Comparison of ENCODE assay signal across 1 cellular context in the genomic region with DNA sequence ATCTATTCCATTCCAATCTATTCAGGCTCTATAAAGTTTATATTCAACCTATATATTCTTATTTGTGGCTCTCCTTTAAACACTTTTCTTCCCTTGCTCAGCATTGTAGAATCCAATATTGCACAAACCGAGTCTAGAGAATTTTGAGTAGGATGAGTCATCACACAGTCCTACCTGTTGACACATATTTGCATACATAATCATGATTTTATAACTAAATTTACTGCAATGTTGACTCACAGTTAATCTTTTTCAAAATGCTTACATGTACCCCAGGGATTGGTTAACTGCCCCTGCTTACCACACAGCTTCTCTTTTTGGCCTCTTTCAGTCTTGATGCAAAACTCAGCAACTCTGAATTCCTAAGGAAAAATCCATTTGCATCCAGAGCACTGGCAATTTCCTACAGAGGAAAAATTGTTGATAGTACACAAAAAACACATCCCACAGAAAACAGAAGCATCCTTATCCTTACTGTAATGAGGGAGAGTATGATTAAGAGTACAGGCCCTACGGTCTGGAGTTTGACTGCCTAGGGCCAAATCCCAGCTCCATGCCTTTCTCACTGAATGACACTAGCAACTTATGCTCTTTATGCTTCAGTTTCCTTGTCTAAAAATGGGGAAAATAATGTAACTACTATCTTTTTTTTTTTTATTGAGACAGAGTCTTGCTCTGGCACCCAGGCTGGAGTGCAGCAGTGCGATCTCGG.
TF ChIP-seq lines count a peak whose summit lies in the region.

No MANE protein-coding gene starts in this region.

TF ChIP-seq in HEK293, 187 proteins besides CTCF, POLR2A, EP300 and RAD21 (continued from another document):
- TF ChIP-seq ELK4 (IDR thresholded peaks at IDR 0.05; ENCODE audit: borderline replicate concordance, low read depth, low read length) (no peak), ZBTB6 (tag by site-specific recombination; IDR thresholded peaks at IDR 0.05) (no peak), ZNF248 (tag by site-specific recombination; IDR thresholded peaks at IDR 0.05) (no peak), ZBTB7A (tag by site-specific recombination; IDR thresholded peaks at IDR 0.05; ENCODE audit: low read depth) (no peak), ZNF529 (tag by site-specific recombination; IDR thresholded peaks at IDR 0.05; ENCODE audit: insufficient replicate concordance) (no peak), REPIN1 (tag by site-specific recombination; IDR thresholded peaks at IDR 0.05; ENCODE audit: low read depth) (no peak), ZNF362 (tag by site-specific recombination; IDR thresholded peaks at IDR 0.05) (no peak), ZNF341 (tag by site-specific recombination; IDR thresholded peaks at IDR 0.05; ENCODE audit: low read depth) (no peak), ZNF354C (tag by site-specific recombination; IDR thresholded peaks at IDR 0.05; ENCODE audit: borderline replicate concordance, low read depth) (no peak), ZNF2 (tag by site-specific recombination; IDR thresholded peaks at IDR 0.05) (no peak), KLF1 (tag by site-specific recombination; IDR thresholded peaks at IDR 0.05) (no peak), EGR2 (tag by site-specific recombination; IDR thresholded peaks at IDR 0.05; ENCODE audit: low read depth) (no peak), ZBTB48 (tag by site-specific recombination; IDR thresholded peaks at IDR 0.05) (no peak), ZNF433 (tag by site-specific recombination; IDR thresholded peaks at IDR 0.05; ENCODE audit: low read depth) (no peak), TCF7L2 (IDR thresholded peaks at IDR 0.05; ENCODE audit: borderline replicate concordance, low read depth, low read length) (no peak), ZNF596 (tag by site-specific recombination; IDR thresholded peaks at IDR 0.05) (no peak), ZNF558 (tag by site-specific recombination; IDR thresholded peaks at IDR 0.05) (no peak), ZFP37 (tag by site-specific recombination; IDR thresholded peaks at IDR 0.05) (no peak), SP2 (tag by site-specific recombination; IDR thresholded peaks at IDR 0.05) (no peak), ZNF211 (tag by site-specific recombination; IDR thresholded peaks at IDR 0.05; ENCODE audit: low read depth) (no peak), ZNF184 (tag by site-specific recombination; IDR thresholded peaks at IDR 0.05) (no peak; the same call in 1 of the 2 replicates), ZNF391 (tag by site-specific recombination; IDR thresholded peaks at IDR 0.05; ENCODE audit: borderline replicate concordance, low read depth) (no peak), KLF16 (tag by site-specific recombination; IDR thresholded peaks at IDR 0.05) (no peak), ZNF19 (tag by site-specific recombination; IDR thresholded peaks at IDR 0.05; ENCODE audit: low read depth) (no peak), ZNF48 (tag by site-specific recombination; IDR thresholded peaks at IDR 0.05) (no peak), PRDM10 (tag by site-specific recombination; IDR thresholded peaks at IDR 0.05) (no peak), ZNF214 (tag by site-specific recombination; IDR thresholded peaks at IDR 0.05; ENCODE audit: borderline replicate concordance) (no peak), KLF17 (tag by site-specific recombination; IDR thresholded peaks at IDR 0.05) (no peak)
- TF ChIP-seq, protein P1, sequence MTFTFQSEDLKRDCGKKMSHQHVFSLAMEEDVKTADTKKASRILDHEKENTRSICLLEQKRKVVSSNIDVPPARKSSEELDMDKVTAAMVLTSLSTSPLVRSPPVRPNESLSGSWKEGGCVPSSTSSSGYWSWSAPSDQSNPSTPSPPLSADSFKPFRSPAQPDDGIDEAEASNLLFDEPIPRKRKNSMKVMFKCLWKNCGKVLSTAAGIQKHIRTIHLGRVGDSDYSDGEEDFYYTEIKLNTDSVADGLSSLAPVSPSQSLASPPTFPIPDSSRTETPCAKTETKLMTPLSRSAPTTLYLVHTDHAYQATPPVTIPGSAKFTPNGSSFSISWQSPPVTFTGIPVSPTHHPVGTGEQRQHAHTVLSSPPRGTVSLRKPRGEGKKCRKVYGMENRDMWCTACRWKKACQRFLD (tag by site-specific recombination; IDR thresholded peaks at IDR 0.05): no peak
- TF ChIP-seq, protein P2, sequence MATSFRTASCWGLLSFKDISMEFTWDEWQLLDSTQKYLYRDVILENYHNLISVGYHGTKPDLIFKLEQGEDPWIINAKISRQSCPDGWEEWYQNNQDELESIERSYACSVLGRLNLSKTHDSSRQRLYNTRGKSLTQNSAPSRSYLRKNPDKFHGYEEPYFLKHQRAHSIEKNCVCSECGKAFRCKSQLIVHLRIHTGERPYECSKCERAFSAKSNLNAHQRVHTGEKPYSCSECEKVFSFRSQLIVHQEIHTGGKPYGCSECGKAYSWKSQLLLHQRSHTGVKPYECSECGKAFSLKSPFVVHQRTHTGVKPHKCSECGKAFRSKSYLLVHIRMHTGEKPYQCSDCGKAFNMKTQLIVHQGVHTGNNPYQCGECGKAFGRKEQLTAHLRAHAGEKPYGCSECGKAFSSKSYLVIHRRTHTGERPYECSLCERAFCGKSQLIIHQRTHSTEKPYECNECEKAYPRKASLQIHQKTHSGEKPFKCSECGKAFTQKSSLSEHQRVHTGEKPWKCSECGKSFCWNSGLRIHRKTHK (tag by site-specific recombination; IDR thresholded peaks at IDR 0.05): peak; percentile 96
- TF ChIP-seq, protein P3, sequence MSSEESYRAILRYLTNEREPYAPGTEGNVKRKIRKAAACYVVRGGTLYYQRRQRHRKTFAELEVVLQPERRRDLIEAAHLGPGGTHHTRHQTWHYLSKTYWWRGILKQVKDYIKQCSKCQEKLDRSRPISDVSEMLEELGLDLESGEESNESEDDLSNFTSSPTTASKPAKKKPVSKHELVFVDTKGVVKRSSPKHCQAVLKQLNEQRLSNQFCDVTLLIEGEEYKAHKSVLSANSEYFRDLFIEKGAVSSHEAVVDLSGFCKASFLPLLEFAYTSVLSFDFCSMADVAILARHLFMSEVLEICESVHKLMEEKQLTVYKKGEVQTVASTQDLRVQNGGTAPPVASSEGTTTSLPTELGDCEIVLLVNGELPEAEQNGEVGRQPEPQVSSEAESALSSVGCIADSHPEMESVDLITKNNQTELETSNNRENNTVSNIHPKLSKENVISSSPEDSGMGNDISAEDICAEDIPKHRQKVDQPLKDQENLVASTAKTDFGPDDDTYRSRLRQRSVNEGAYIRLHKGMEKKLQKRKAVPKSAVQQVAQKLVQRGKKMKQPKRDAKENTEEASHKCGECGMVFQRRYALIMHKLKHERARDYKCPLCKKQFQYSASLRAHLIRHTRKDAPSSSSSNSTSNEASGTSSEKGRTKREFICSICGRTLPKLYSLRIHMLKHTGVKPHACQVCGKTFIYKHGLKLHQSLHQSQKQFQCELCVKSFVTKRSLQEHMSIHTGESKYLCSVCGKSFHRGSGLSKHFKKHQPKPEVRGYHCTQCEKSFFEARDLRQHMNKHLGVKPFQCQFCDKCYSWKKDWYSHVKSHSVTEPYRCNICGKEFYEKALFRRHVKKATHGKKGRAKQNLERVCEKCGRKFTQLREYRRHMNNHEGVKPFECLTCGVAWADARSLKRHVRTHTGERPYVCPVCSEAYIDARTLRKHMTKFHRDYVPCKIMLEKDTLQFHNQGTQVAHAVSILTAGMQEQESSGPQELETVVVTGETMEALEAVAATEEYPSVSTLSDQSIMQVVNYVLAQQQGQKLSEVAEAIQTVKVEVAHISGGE (tag by site-specific recombination; conservative IDR thresholded peaks at IDR 0.05; ENCODE audit: low read depth): no peak
- TF ChIP-seq, protein P4, sequence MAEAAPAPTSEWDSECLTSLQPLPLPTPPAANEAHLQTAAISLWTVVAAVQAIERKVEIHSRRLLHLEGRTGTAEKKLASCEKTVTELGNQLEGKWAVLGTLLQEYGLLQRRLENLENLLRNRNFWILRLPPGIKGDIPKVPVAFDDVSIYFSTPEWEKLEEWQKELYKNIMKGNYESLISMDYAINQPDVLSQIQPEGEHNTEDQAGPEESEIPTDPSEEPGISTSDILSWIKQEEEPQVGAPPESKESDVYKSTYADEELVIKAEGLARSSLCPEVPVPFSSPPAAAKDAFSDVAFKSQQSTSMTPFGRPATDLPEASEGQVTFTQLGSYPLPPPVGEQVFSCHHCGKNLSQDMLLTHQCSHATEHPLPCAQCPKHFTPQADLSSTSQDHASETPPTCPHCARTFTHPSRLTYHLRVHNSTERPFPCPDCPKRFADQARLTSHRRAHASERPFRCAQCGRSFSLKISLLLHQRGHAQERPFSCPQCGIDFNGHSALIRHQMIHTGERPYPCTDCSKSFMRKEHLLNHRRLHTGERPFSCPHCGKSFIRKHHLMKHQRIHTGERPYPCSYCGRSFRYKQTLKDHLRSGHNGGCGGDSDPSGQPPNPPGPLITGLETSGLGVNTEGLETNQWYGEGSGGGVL (tag by site-specific recombination; IDR thresholded peaks at IDR 0.05): no peak
- TF ChIP-seq, protein P5, sequence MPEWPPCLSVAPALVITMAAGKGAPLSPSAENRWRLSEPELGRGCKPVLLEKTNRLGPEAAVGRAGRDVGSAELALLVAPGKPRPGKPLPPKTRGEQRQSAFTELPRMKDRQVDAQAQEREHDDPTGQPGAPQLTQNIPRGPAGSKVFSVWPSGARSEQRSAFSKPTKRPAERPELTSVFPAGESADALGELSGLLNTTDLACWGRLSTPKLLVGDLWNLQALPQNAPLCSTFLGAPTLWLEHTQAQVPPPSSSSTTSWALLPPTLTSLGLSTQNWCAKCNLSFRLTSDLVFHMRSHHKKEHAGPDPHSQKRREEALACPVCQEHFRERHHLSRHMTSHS (tag by site-specific recombination; IDR thresholded peaks at IDR 0.05): no peak
